30 cellular contexts compared by ENCODE assay signal in genomic region chr6:110831405-110831804, GRCh38.
"Had no signal": no experiment of that assay in that cellular context is flagged by ENCODE, and none has a peak within 500 bp of the region (broad histone marks: within the 10 kb centered on the region; RNA-seq: fewer than 3 reads in every experiment).

No MANE protein-coding gene starts in this region.

- H3K4me1 ChIP-seq: ascending aorta had no signal

- DNase-seq: activated B cell treated with CpG ODN at 0.5 μM for 24 hours; activated CD4-positive, alpha-beta memory T cell treated with anti-CD3 and anti-CD28 coated beads, Interleukin-2, amount 10 ng/mL, durations not matched to agents 7 days and 5 days; activated CD4-positive, alpha-beta T cell treated with anti-CD3 and anti-CD28 coated beads for 1 hour; activated CD4-positive, alpha-beta T cell treated with anti-CD3 and anti-CD28 coated beads for 36 hours; activated CD4-positive, alpha-beta T cell treated with anti-CD3 and anti-CD28 coated beads for 48 hours; activated CD4-positive, alpha-beta T cell treated with anti-CD3 and anti-CD28 coated beads, Interleukin-2, amount 10 ng/mL, durations not matched to agents 7 days and 5 days; activated CD4-positive, alpha-beta T cell treated with anti-CD3 and anti-CD28 coated beads, Interleukin-2, amount 50 U/mL, for 48 hours; activated CD8-positive, alpha-beta memory T cell treated with anti-CD3 and anti-CD28 coated beads for 24 hours; activated CD8-positive, alpha-beta memory T cell treated with anti-CD3 and anti-CD28 coated beads, Interleukin-2, amount 10 ng/mL, durations not matched to agents 7 days and 5 days; activated CD8-positive, alpha-beta memory T cell treated with anti-CD3 and anti-CD28 coated beads, Interleukin-2, amount 50 U/mL, for 48 hours; activated CD8-positive, alpha-beta T cell treated with anti-CD3 and anti-CD28 coated beads, Interleukin-2, amount 10 ng/mL, durations not matched to agents 7 days and 5 days; activated effector memory CD4-positive, alpha-beta T cell treated with Interleukin-2 at 50 U/mL for 16 hours; activated gamma-delta T cell; activated naive CD4-positive, alpha-beta T cell treated with anti-CD3 and anti-CD28 coated beads, Interleukin-2, amount 10 ng/mL, durations not matched to agents 7 days and 5 days; activated naive CD4-positive, alpha-beta T cell treated with Interleukin-2 at 50 U/mL for 16 hours; activated naive CD8-positive, alpha-beta T cell treated with anti-CD3 and anti-CD28 coated beads, Interleukin-2, amount 10 ng/mL, durations not matched to agents 7 days and 5 days; activated naive CD8-positive, alpha-beta T cell treated with anti-CD3 and anti-CD28 coated beads, Interleukin-2, amount 50 U/mL, for 24 hours; activated T-cell treated with anti-CD3 and anti-CD28 coated beads, Interleukin-2, amount 50 U/mL, for 24 hours; activated T-cell treated with anti-CD3 and anti-CD28 coated beads, Interleukin-2, amount 50 U/mL, for 48 hours; amygdala; anterior cingulate cortex; caudate nucleus; SW 1271; T-helper 1 cell; T-helper 2 cell; T-helper 9 cell had no signal

- H3K27me3 ChIP-seq: ascending aorta, cardiac muscle cell had no signal

- H3K9me3 ChIP-seq: ascending aorta had no signal

- H3K27ac ChIP-seq: ascending aorta, cardiac muscle cell, VCaP had no signal

- H3K4me3 ChIP-seq: ascending aorta, cardiac muscle cell had no signal

- H3K36me3 ChIP-seq: ascending aorta, cardiac muscle cell had no signal

- ATAC-seq: activated CD4-positive, alpha-beta T cell treated with anti-CD3 and anti-CD28 coated beads for 36 hours; activated CD4-positive, CD25-positive, alpha-beta regulatory T cell treated with anti-CD3 and anti-CD28 coated beads, Interleukin-2, amount 50 U/mL, for 24 hours; activated CD8-positive, alpha-beta memory T cell treated with anti-CD3 and anti-CD28 coated beads, Interleukin-2, amount 10 ng/mL, durations not matched to agents 7 days and 5 days; activated CD8-positive, alpha-beta T cell treated with anti-CD3 and anti-CD28 coated beads, Interleukin-2, amount 10 ng/mL, durations not matched to agents 7 days and 5 days; activated naive CD8-positive, alpha-beta T cell treated with anti-CD3 and anti-CD28 coated beads, Interleukin-2, amount 50 U/mL, for 24 hours had no signal
